8 cellular contexts compared by ENCODE assay signal in the genomic region with DNA sequence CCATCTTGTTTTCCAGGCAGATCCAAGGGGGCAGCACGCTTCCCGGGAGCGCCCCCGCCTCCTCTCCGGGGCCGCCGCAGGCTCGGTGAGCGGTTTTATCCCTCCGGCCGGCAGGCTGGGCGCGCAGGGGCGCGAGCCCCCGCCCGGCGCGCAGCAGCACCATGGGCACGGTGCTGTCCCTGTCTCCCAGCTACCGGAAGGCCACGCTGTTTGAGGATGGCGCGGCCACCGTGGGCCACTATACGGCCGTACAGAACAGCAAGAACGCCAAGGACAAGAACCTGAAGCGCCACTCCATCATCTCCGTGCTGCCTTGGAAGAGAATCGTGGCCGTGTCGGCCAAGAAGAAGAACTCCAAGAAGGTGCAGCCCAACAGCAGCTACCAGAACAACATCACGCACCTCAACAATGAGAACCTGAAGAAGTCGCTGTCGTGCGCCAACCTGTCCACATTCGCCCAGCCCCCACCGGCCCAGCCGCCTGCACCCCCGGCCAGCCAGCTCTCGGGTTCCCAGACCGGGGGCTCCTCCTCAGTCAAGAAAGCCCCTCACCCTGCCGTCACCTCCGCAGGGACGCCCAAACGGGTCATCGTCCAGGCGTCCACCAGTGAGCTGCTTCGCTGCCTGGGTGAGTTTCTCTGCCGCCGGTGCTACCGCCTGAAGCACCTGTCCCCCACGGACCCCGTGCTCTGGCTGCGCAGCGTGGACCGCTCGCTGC. TPM values are rescaled to one million over a fixed set of nuclear protein-coding genes. Genes with fewer than 3 reads are reported as not detected.
A peak's percentile ranks its signal among the peaks of the same experiment; 100 is the strongest.
DNase-seq lines count a peak whose midpoint lies in the region; ATAC-seq and TF ChIP-seq lines count a peak whose summit lies in the region.

No MANE protein-coding gene starts in this region.

- H3K27ac Mint-ChIP-seq in central memory CD8-positive, alpha-beta T cell (ENCODE audit: low read depth): peak overlapping the region; percentile 70

- peak overlapping the region; percentile 89 for H3K4me3 Mint-ChIP-seq in central memory CD8-positive, alpha-beta T cell

- BruUV-seq in Panc1 (replicated peaks; lab: Mats Ljungman, UMichigan): no TSS peak

- H3K4me1 Mint-ChIP-seq in central memory CD8-positive, alpha-beta T cell: peaks cover 57% of the 10 kb centered on the region

- POLR2A ChIA-PET in Panc1 (lab: Charles Lee): no interaction called here

- H3K4me1 ChIP-seq in Panc1 (ENCODE audit: control insufficient read depth, insufficient read depth, low read length) (peaks cover 29% of the 10 kb centered on the region), mesodermal cell (ENCODE audit: control insufficient read depth, insufficient read depth, low read length, poor library complexity, severe bottlenecking) (peaks cover 23% of the 10 kb centered on the region), uterus (peaks cover 0 to 4% of the 10 kb centered on the region in 2 donors)

- intact Hi-C loops in Panc1 (cut with micrococcal nuclease; ENCODE audit: unreplicated experiment) (no loop called here), uterus (cut with DNase I; ENCODE audit: low total_unique reads) (no loop called here)

- H3K27me3 ChIP-seq in Panc1 (ENCODE audit: control insufficient read depth, insufficient read depth, low read length) (no peaks in the 10 kb centered on the region), uterus (no peaks in the 10 kb centered on the region)

- DNase-seq in ACHN (peak; percentile 22), Panc1 (ENCODE audit: low read depth, low spot score) (no peak), uterus (no peak), H4 (ENCODE audit: low spot score) (no peak)
- DNase-seq in central memory CD8-positive, alpha-beta T cell (ENCODE audit: low spot score in 2 of 2): no peak

- H3K27ac ChIP-seq in Panc1 (ENCODE audit: low read length): peak overlapping the region; percentile 32; the same call in 1 of the 2 replicates
- no peak overlapping the region for H3K27ac ChIP-seq in mesodermal cell (ENCODE audit: low read depth, low read length, severe bottlenecking)
- H3K27ac ChIP-seq in uterus: peak overlapping the region in 1 of 2 donors; percentile 66

- H3K9me3 ChIP-seq in Panc1 (ENCODE audit: control insufficient read depth, insufficient read depth, low read depth, low read length): no peaks in the 10 kb centered on the region
- H3K9me3 ChIP-seq in mesodermal cell (ENCODE audit: control insufficient read depth, low read length): no peaks in the 10 kb centered on the region
- H3K9me3 ChIP-seq in uterus: no peaks in the 10 kb centered on the region

- TF ChIP-seq CTCF in Panc1 (IDR thresholded peaks at IDR 0.05): no peak
- TF ChIP-seq CTCF in uterus (IDR thresholded peaks at IDR 0.05): no peak

- H3K4me3 ChIP-seq in Panc1 (ENCODE audit: low read depth in 2 of 2, low read length in 2 of 2) (peak overlapping the region; percentile 47 to 64), mesodermal cell (ENCODE audit: extremely low read depth, insufficient read depth, low read length, poor library complexity, severe bottlenecking) (peak overlapping the region; percentile 54), uterus (peak overlapping the region; percentile 35 to 59)

- TF ChIP-seq POLR2A in uterus (IDR thresholded peaks at IDR 0.05): no peak

- no peaks in the 10 kb centered on the region for H3K27me3 Mint-ChIP-seq in central memory CD8-positive, alpha-beta T cell

- peaks cover 24% of the 10 kb centered on the region for H3K36me3 Mint-ChIP-seq in central memory CD8-positive, alpha-beta T cell (ENCODE audit: insufficient read depth)

- H3K9me3 Mint-ChIP-seq in central memory CD8-positive, alpha-beta T cell: no peaks in the 10 kb centered on the region

- 29 to 31% methylated on average over 54 to 57 of the region's 59 CpGs for WGBS in mesodermal cell (ENCODE audit: insufficient coverage in 2 of 2), 2 experiments

- H3K36me3 ChIP-seq in Panc1 (ENCODE audit: control insufficient read depth, insufficient read depth, low read length) (peaks cover 2% of the 10 kb centered on the region; the same call in 1 of the 2 replicates), mesodermal cell (ENCODE audit: control insufficient read depth, insufficient read depth, low read length) (peaks cover 32% of the 10 kb centered on the region), uterus (no peaks in the 10 kb centered on the region)

- CTCF ChIA-PET in Panc1 (lab: Charles Lee): interaction anchor here (0.5 kb wide), 1 partner anchor 27 kb away, joined by 5 read pairs; no protein-coding TSS in a partner anchor

- ATAC-seq in GM18498 (IDR thresholded peaks at IDR 0.05; ENCODE audit: unreplicated experiment) (peak; percentile 15), Panc1 (peak; percentile 9), HG03342 (IDR thresholded peaks at IDR 0.05; ENCODE audit: unreplicated experiment) (no peak)
- ATAC-seq in central memory CD8-positive, alpha-beta T cell (replicated peaks; ENCODE audit: extremely low read depth, poor library complexity, severe bottlenecking): no peak

- in situ Hi-C loops in ACHN (cut with HindIII; ENCODE audit: low pct_ligation_motif_present, low pct_unique_long_range_greater_than_20kb, low sequenced_read_pairs) (loop anchor here (25.0 kb wide), 1 partner anchor 275 kb away; no protein-coding TSS in a partner anchor), Panc1 (cut with HindIII; ENCODE audit: low pct_unique_long_range_greater_than_20kb, low sequenced_read_pairs) (no loop called here)

RNA-seq across cellular contexts. Expression of gene CDK5R1, which starts 0.8 kb away (rescaled TPM):
- total RNA-seq in Panc1 (2021; ENCODE audit: unreplicated experiment): 7.9 TPM
- polyA plus RNA-seq in Panc1 (2012; ENCODE audit: insufficient read length): 6.8 TPM
- 6.6 TPM for polyA plus RNA-seq in mesodermal cell (2013, experiment 1 of 2)
- polyA plus RNA-seq in mesodermal cell (2013, experiment 2 of 2): 4.0 TPM
- 1 to 10 TPM in 2 of 4 donors, under 1 TPM in 1, not detected in 1; 0.77 to 2.9 (median 1.4) TPM for total RNA-seq in uterus
- total RNA-seq in H4 (2014; rRNA removed; shearing (Covaris generic)): 2.5 and 3.2 TPM in 2 replicates

RNA-seq across cellular contexts. Expression of gene PSMD11, which starts 43.3 kb away (rescaled TPM):
- total RNA-seq in Panc1 (2021; ENCODE audit: unreplicated experiment): 212 TPM
- 86.3 TPM for polyA plus RNA-seq in Panc1 (2012; ENCODE audit: insufficient read length)
- polyA plus RNA-seq in mesodermal cell (2013, experiment 1 of 2): 87.2 TPM
- 87.4 TPM for polyA plus RNA-seq in mesodermal cell (2013, experiment 2 of 2)
- total RNA-seq in uterus: 10 to 100 TPM; 10.8 to 89.3 (median 58.5) TPM
- total RNA-seq in H4 (2014; rRNA removed; shearing (Covaris generic)): 119 and 172 TPM in 2 replicates

Comparison
In these comparisons a context has a peak if more than half of its experiments do, and no peak if none do; other contexts are left out.
1. ATAC-seq: peak in GM18498 (single experiment) and Panc1 (single experiment); none in central memory CD8-positive, alpha-beta T cell (single experiment) and HG03342 (single experiment).
2. Peak in every context shown above with its lines, with median percentiles within 50 percentile points of each other: H3K4me3 ChIP-seq.